8 cellular contexts compared by ENCODE assay signal in the genomic region with DNA sequence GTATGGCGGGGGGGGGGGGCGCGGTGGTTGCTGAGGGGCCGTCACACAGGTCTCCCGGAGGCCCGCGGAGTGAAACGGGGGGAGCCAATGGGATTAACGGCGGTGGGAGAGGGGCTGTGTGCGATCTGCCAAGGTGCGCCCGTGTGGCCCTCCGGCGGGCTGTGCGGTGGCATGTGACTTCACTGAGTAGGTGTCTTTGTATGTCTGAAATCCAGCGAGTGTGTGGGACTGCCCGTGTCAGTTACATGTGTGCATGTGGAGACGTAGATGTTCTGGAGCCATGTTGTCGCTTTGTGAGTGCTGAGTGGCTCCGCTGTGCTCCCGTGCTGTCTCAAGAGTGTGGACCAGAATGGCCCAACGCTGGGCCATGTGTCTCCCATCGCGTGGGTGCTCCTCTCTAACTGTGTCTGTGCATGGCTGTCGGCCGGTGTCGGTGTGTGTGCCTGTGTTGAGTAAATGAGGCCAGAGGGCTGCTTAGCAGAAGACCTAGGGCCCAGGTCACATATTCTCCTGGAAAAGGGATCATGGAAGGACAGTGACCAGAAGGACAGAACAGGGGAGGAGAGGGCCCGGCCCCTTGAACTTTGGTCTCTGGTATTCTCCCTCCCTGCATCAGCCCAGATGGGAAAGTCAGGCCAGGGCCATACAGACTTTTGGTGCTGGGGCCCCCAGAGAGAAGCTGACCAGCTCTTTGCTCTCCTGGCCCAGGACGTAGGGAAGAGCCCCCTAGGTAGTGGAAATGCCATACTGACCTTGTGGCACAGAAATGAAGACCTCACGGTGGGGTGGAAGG. TPM values are rescaled to one million over a fixed set of nuclear protein-coding genes. Genes with fewer than 3 reads are reported as not detected.
DNase-seq lines count a peak whose midpoint lies in the region; ATAC-seq and TF ChIP-seq lines count a peak whose summit lies in the region.

No MANE protein-coding gene starts in this region.

- CTCF ChIA-PET in activated CD8-positive, alpha-beta T cell treated with anti-CD3 and anti-CD28 coated beads for 36 hours (lab: Charles Lee), result interaction anchor here (1.1 to 6.2 kb wide), 13 partner anchors 12 to 419 kb away, joined by 3 to 89 read pairs (median 9); a partner anchor contains a TSS

- no peaks in the 10 kb centered on the region for H3K9me3 ChIP-seq in sigmoid colon

- peak overlapping the region; percentile 93 to 99 (median 96) for H3K27ac ChIP-seq in sigmoid colon

- POLR2A ChIA-PET in activated CD8-positive, alpha-beta T cell treated with anti-CD3 and anti-CD28 coated beads for 36 hours (lab: Charles Lee), result interaction anchor here (2.8 to 4.9 kb wide), 3 partner anchors 10 to 14 kb away, joined by 16 to 31 read pairs (median 21); a partner anchor contains a TSS

- no peak for ATAC-seq in activated CD8-positive, alpha-beta T cell treated with anti-CD3 and anti-CD28 coated beads for 36 hours
- no peak for ATAC-seq in GM21737 (IDR thresholded peaks at IDR 0.05; ENCODE audit: unreplicated experiment)
- no peak for ATAC-seq in HG03139 (IDR thresholded peaks at IDR 0.05; ENCODE audit: unreplicated experiment)

- intact Hi-C loops in activated CD4-positive, alpha-beta T cell treated with anti-CD3 and anti-CD28 coated beads, Interleukin-2, amount 10 ng/mL, durations not matched to agents 24 days and 14 days (cut with micrococcal nuclease), result loop anchor here (1.0 to 5.0 kb wide), 2 partner anchors 14 to 60 kb away; a partner anchor contains a TSS
- intact Hi-C loops in activated CD8-positive, alpha-beta T cell treated with anti-CD3 and anti-CD28 coated beads for 36 hours (cut with micrococcal nuclease), result no loop called here
- intact Hi-C loops in sigmoid colon (cut with DNase I), result loop anchor here (5.0 kb wide), 2 partner anchors 60 to 155 kb away; a partner anchor contains a TSS

- no peaks in the 10 kb centered on the region for H3K27me3 ChIP-seq in sigmoid colon

- no peak for TF ChIP-seq EP300 in sigmoid colon (IDR thresholded peaks at IDR 0.05)

- peaks cover 0 to 23% (median 6%) of the 10 kb centered on the region in 4 donors for H3K36me3 ChIP-seq in sigmoid colon

- H3K27me3 Mint-ChIP-seq in activated CD4-positive, alpha-beta T cell treated with anti-CD3 and anti-CD28 coated beads, Interleukin-2, amount 10 ng/mL, durations not matched to agents 24 days and 14 days, result peaks cover 7% of the 10 kb centered on the region
- H3K27me3 Mint-ChIP-seq in activated CD8-positive, alpha-beta T cell treated with anti-CD3 and anti-CD28 coated beads for 36 hours, result peaks cover 27% of the 10 kb centered on the region

- H3K4me1 ChIP-seq in sigmoid colon, result peaks cover 0 to 82% (median 79%) of the 10 kb centered on the region in 4 donors

- no peaks in the 10 kb centered on the region for H3K9me3 Mint-ChIP-seq in activated CD4-positive, alpha-beta T cell treated with anti-CD3 and anti-CD28 coated beads, Interleukin-2, amount 10 ng/mL, durations not matched to agents 24 days and 14 days
- H3K9me3 Mint-ChIP-seq in activated CD8-positive, alpha-beta T cell treated with anti-CD3 and anti-CD28 coated beads for 36 hours, result no peaks in the 10 kb centered on the region

- no peak for DNase-seq in activated CD4-positive, alpha-beta T cell treated with anti-CD3 and anti-CD28 coated beads, Interleukin-2, amount 10 ng/mL, durations not matched to agents 24 days and 14 days
- DNase-seq in activated CD4-positive, alpha-beta T cell treated with anti-CD3 and anti-CD28 coated beads, Interleukin-2, amount 50 U/mL, for 4 hours, result no peak
- DNase-seq in activated CD8-positive, alpha-beta T cell treated with anti-CD3 and anti-CD28 coated beads for 36 hours, result no peak
- DNase-seq in hepatic stellate cell (ENCODE audit: low spot score) (peak; percentile 61), sigmoid colon (no peak), ecto neural progenitor cell (ENCODE audit: low spot score) (no peak)

- 35 to 38% methylated on average over 30 to 31 of the region's 31 CpGs for WGBS in sigmoid colon, 2 donors

- no peak for TF ChIP-seq POLR2A in sigmoid colon (IDR thresholded peaks at IDR 0.05)

- peaks cover 29% of the 10 kb centered on the region for H3K36me3 Mint-ChIP-seq in activated CD4-positive, alpha-beta T cell treated with anti-CD3 and anti-CD28 coated beads, Interleukin-2, amount 10 ng/mL, durations not matched to agents 24 days and 14 days (ENCODE audit: low read depth)
- peaks cover 25% of the 10 kb centered on the region for H3K36me3 Mint-ChIP-seq in activated CD8-positive, alpha-beta T cell treated with anti-CD3 and anti-CD28 coated beads for 36 hours (ENCODE audit: low read depth)

- H3K4me3 ChIP-seq in sigmoid colon, result peak overlapping the region; percentile 61 to 94 (median 91)

- no peak for TF ChIP-seq CTCF in activated CD8-positive, alpha-beta T cell treated with anti-CD3 and anti-CD28 coated beads for 36 hours (IDR thresholded peaks at IDR 0.05)
- no peak for TF ChIP-seq CTCF in sigmoid colon (IDR thresholded peaks at IDR 0.05)

- peaks cover 60% of the 10 kb centered on the region for H3K4me1 Mint-ChIP-seq in activated CD4-positive, alpha-beta T cell treated with anti-CD3 and anti-CD28 coated beads, Interleukin-2, amount 10 ng/mL, durations not matched to agents 24 days and 14 days
- peaks cover 49% of the 10 kb centered on the region for H3K4me1 Mint-ChIP-seq in activated CD8-positive, alpha-beta T cell treated with anti-CD3 and anti-CD28 coated beads for 36 hours (ENCODE audit: low read depth)

- peak overlapping the region; percentile 86 for H3K27ac Mint-ChIP-seq in activated CD4-positive, alpha-beta T cell treated with anti-CD3 and anti-CD28 coated beads, Interleukin-2, amount 10 ng/mL, durations not matched to agents 24 days and 14 days
- peak overlapping the region; percentile 4 for H3K27ac Mint-ChIP-seq in activated CD8-positive, alpha-beta T cell treated with anti-CD3 and anti-CD28 coated beads for 36 hours

- peak overlapping the region; percentile 86 for H3K4me3 Mint-ChIP-seq in activated CD4-positive, alpha-beta T cell treated with anti-CD3 and anti-CD28 coated beads, Interleukin-2, amount 10 ng/mL, durations not matched to agents 24 days and 14 days
- H3K4me3 Mint-ChIP-seq in activated CD8-positive, alpha-beta T cell treated with anti-CD3 and anti-CD28 coated beads for 36 hours, result peak overlapping the region; percentile 71

RNA-seq across cellular contexts. Expression of a gene that starts 1.6 kb away (rescaled TPM):
- total RNA-seq in activated CD4-positive, alpha-beta T cell treated with anti-CD3 and anti-CD28 coated beads, Interleukin-2, amount 10 ng/mL, durations not matched to agents 24 days and 14 days, result 245 and 267 TPM in 2 replicates
- total RNA-seq in activated CD8-positive, alpha-beta T cell treated with anti-CD3 and anti-CD28 coated beads for 36 hours, result 10 to 100 TPM; 78.6 TPM
- total RNA-seq in sigmoid colon, result 100 to 1,000 TPM; 196 to 392 (median 255) TPM
- 100 to 1,000 TPM in 2 of 3 donors, 10 to 100 TPM in 1; 93.2 to 198 (median 174) TPM for polyA plus RNA-seq in sigmoid colon

RNA-seq across cellular contexts. Expression of a gene that starts 4.5 kb away (rescaled TPM):
- total RNA-seq in activated CD4-positive, alpha-beta T cell treated with anti-CD3 and anti-CD28 coated beads, Interleukin-2, amount 10 ng/mL, durations not matched to agents 24 days and 14 days, result 253 and 269 TPM in 2 replicates
- total RNA-seq in activated CD8-positive, alpha-beta T cell treated with anti-CD3 and anti-CD28 coated beads for 36 hours, result 100 to 1,000 TPM; 264 to 268 TPM
- total RNA-seq in sigmoid colon, result 1 to 10 TPM; 1.4 to 6.9 (median 3.0) TPM
- polyA plus RNA-seq in sigmoid colon, result 1 to 10 TPM in 2 of 3 donors, under 1 TPM in 1; 0.60 to 4.2 (median 1.4) TPM

RNA-seq across cellular contexts. Expression of a gene that starts 14.8 kb away (rescaled TPM):
- total RNA-seq in activated CD4-positive, alpha-beta T cell treated with anti-CD3 and anti-CD28 coated beads, Interleukin-2, amount 10 ng/mL, durations not matched to agents 24 days and 14 days, result 163 and 180 TPM in 2 replicates
- 100 to 1,000 TPM; 149 to 151 TPM for total RNA-seq in activated CD8-positive, alpha-beta T cell treated with anti-CD3 and anti-CD28 coated beads for 36 hours
- total RNA-seq in sigmoid colon, result 100 to 1,000 TPM; 148 to 163 (median 159) TPM
- 100 to 1,000 TPM; 157 to 220 (median 178) TPM for polyA plus RNA-seq in sigmoid colon

RNA-seq across cellular contexts. Expression of a gene that starts 21.5 kb away (rescaled TPM):
- total RNA-seq in activated CD4-positive, alpha-beta T cell treated with anti-CD3 and anti-CD28 coated beads, Interleukin-2, amount 10 ng/mL, durations not matched to agents 24 days and 14 days, result 264 and 271 TPM in 2 replicates
- 10 to 100 TPM; 11.1 to 14.1 TPM for total RNA-seq in activated CD8-positive, alpha-beta T cell treated with anti-CD3 and anti-CD28 coated beads for 36 hours
- 10 to 100 TPM in 3 of 4 donors, 1 to 10 TPM in 1; 2.5 to 12.8 (median 11.5) TPM for total RNA-seq in sigmoid colon
- 10 to 100 TPM in 2 of 3 donors, 1 to 10 TPM in 1; 4.8 to 29.7 (median 26.6) TPM for polyA plus RNA-seq in sigmoid colon

RNA-seq across cellular contexts. Expression of a gene that starts 43.9 kb away (rescaled TPM):
- total RNA-seq in activated CD4-positive, alpha-beta T cell treated with anti-CD3 and anti-CD28 coated beads, Interleukin-2, amount 10 ng/mL, durations not matched to agents 24 days and 14 days, result 39.5 and 44.8 TPM in 2 replicates
- 10 to 100 TPM; 35.9 to 38.8 TPM for total RNA-seq in activated CD8-positive, alpha-beta T cell treated with anti-CD3 and anti-CD28 coated beads for 36 hours
- 10 to 100 TPM; 51.3 to 69.3 (median 60.1) TPM for total RNA-seq in sigmoid colon
- polyA plus RNA-seq in sigmoid colon, result 10 to 100 TPM; 48.6 to 52.5 (median 52.3) TPM

Comparison
In these comparisons a context has a peak if more than half of its experiments do, and no peak if none do; other contexts are left out.
1. RNA of a gene that starts 4.5 kb away (total RNA-seq): 253 to 269 TPM in activated CD4-positive, alpha-beta T cell treated with anti-CD3 and anti-CD28 coated beads, Interleukin-2, amount 10 ng/mL, durations not matched to agents 24 days and 14 days and 264 to 268 TPM in activated CD8-positive, alpha-beta T cell treated with anti-CD3 and anti-CD28 coated beads for 36 hours; 1.4 to 6.9 TPM in sigmoid colon; every median in the first group is over 10 times any median in the second.